10 cellular contexts compared by ENCODE assay signal in genomic region chr6:160042014-160042773, GRCh38.
DNase-seq lines count a peak whose midpoint lies in the region; TF ChIP-seq lines count a peak whose summit lies in the region.
"Had no signal": no experiment of that assay in that cellular context is flagged by ENCODE, and none has a peak within 500 bp of the region (broad histone marks: within the 10 kb centered on the region; RNA-seq: fewer than 3 reads in every experiment).

No MANE protein-coding gene starts in this region.

- H3K4me1 ChIP-seq in adipocyte (ENCODE audit: control insufficient read depth, insufficient read depth, low read length): peaks cover 48% of the 10 kb centered on the region
- H3K4me1 ChIP-seq in stomach: peaks cover 7 to 27% (median 14%) of the 10 kb centered on the region in 4 donors

- no peaks in the 10 kb centered on the region for H3K27me3 ChIP-seq in adipocyte (replicated peaks; ENCODE audit: control insufficient read depth, insufficient read depth, low read length)
- H3K27me3 ChIP-seq in stomach: no peaks in the 10 kb centered on the region

- in situ Hi-C loops in KBM-7 (cut with MboI; ENCODE audit: low pct_unique_long_range_greater_than_20kb, low sequenced_read_pairs): no loop called here

- H3K9me3 Mint-ChIP-seq in T-helper 2 cell treated with Interferon-gamma antibody and Interleukin-4, amounts not matched to agents 5 μg/mL and 100 μg/mL, for 36 hours: no peaks in the 10 kb centered on the region

- WGBS in stomach, 5 donors: 82 to 90% (median 84%) methylated on average over 12 of the region's 12 CpGs

- intact Hi-C loops in stomach (cut with DNase I; ENCODE audit: low total_unique reads): no loop called here

- H3K9ac ChIP-seq in adipocyte (ENCODE audit: low read length): peak overlapping the region; percentile 45

- peaks cover 23% of the 10 kb centered on the region for H3K4me1 Mint-ChIP-seq in T-helper 2 cell treated with Interferon-gamma antibody and Interleukin-4, amounts not matched to agents 5 μg/mL and 100 μg/mL, for 36 hours (ENCODE audit: low read depth)

- no peaks in the 10 kb centered on the region for H3K9me3 ChIP-seq in adipocyte (ENCODE audit: control insufficient read depth, low read length)
- H3K9me3 ChIP-seq in stomach: no peaks in the 10 kb centered on the region

- TF ChIP-seq CTCF in stomach (IDR thresholded peaks at IDR 0.05): no peak

- H3K36me3 Mint-ChIP-seq in T-helper 2 cell treated with Interferon-gamma antibody and Interleukin-4, amounts not matched to agents 5 μg/mL and 100 μg/mL, for 36 hours (ENCODE audit: low read depth): peaks cover 70% of the 10 kb centered on the region

- H3K27ac ChIP-seq in stomach: peak overlapping the region in 4 of 5 donors; percentile 14 to 55 (median 42)

- no peaks in the 10 kb centered on the region for H3K27me3 Mint-ChIP-seq in T-helper 2 cell treated with Interferon-gamma antibody and Interleukin-4, amounts not matched to agents 5 μg/mL and 100 μg/mL, for 36 hours (ENCODE audit: low read depth)

- H3K27ac Mint-ChIP-seq in T-helper 2 cell treated with Interferon-gamma antibody and Interleukin-4, amounts not matched to agents 5 μg/mL and 100 μg/mL, for 36 hours: peak overlapping the region; percentile 38

- no peak overlapping the region for H3K4me3 Mint-ChIP-seq in T-helper 2 cell treated with Interferon-gamma antibody and Interleukin-4, amounts not matched to agents 5 μg/mL and 100 μg/mL, for 36 hours

- peaks cover 44% of the 10 kb centered on the region for H3K36me3 ChIP-seq in adipocyte (ENCODE audit: control insufficient read depth, insufficient read depth, low read length, severe bottlenecking)
- peaks cover 28 to 91% (median 80%) of the 10 kb centered on the region in 4 donors for H3K36me3 ChIP-seq in stomach

- no peak for TF ChIP-seq EP300 in stomach (IDR thresholded peaks at IDR 0.05)

- no peak for TF ChIP-seq POLR2A in stomach (IDR thresholded peaks at IDR 0.05)

- no peak for DNase-seq in T-helper 2 cell treated with Interferon-gamma antibody and Interleukin-4, amounts not matched to agents 5 μg/mL and 100 μg/mL, for 36 hours (ENCODE audit: low spot score)
- DNase-seq in T-helper 2 cell (no peak), adipocyte (ENCODE audit: low read depth) (peak; percentile 53), hepatic stellate cell (ENCODE audit: low spot score) (peak; percentile 55), stomach (no peak), KBM-7 (no peak), DMS153 (lab: John Stamatoyannopoulos, UW) (no peak), COR-L47 (lab: John Stamatoyannopoulos, UW) (no peak)
- DNase-seq: activated effector memory CD4-positive, alpha-beta T cell treated with anti-CD3 and anti-CD28 coated beads, Interleukin-2, amount 50 U/mL, for 16 hours; NCI-H1417 treated with DMSO at 0.1 percent for 48 hours had no signal

- H3K4me3 ChIP-seq in adipocyte (ENCODE audit: low read length) (peak overlapping the region; percentile 34), stomach (no peak overlapping the region)

Comparison
In these comparisons a context has a peak if more than half of its experiments do, and no peak if none do; other contexts are left out.
1. DNase-seq: peak in adipocyte (single experiment) and hepatic stellate cell (single experiment); none in T-helper 2 cell treated with Interferon-gamma antibody and Interleukin-4, amounts not matched to agents 5 μg/mL and 100 μg/mL, for 36 hours (single experiment), T-helper 2 cell (0 of 5), stomach (single experiment), KBM-7 (single experiment), DMS153 (single experiment) and COR-L47 (single experiment).